Comparison of ENCODE assay signal across 34 cellular contexts in the genomic region with DNA sequence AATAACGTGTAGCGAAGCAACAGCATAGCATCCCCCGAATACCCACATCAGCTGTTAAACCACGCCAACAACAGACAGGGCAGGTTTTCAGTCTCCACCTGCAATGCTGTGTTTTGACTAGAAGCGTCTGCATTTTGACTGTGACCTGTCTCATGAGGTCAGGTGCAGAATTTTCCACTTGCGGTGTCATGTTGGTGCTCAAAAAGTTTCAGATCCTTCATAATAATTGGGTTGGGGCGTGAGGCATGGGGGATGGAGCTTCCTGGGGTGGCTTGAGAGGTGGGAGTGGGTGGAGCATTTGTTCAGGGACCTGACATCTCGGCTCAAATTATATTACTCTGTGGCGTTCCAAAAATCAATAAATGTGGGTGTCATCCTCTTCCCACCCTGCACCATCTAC.
A peak's percentile ranks its signal among the peaks of the same experiment; 100 is the strongest.
DNase-seq lines count a peak whose midpoint lies in the region; ATAC-seq, FAIRE-seq and TF ChIP-seq lines count a peak whose summit lies in the region.
"Had no signal": no experiment of that assay in that cellular context is flagged by ENCODE, and none has a peak within 500 bp of the region (broad histone marks: within the 10 kb centered on the region; RNA-seq: fewer than 3 reads in every experiment).

No MANE protein-coding gene starts in this region.

- peaks cover 6% of the 10 kb centered on the region for H3K27me3 Mint-ChIP-seq in activated CD4-positive, alpha-beta T cell treated with anti-CD3 and anti-CD28 coated beads for 36 hours
- no peaks in the 10 kb centered on the region for H3K27me3 Mint-ChIP-seq in activated CD4-positive, alpha-beta T cell treated with anti-CD3 and anti-CD28 coated beads, Interleukin-2, amount 10 ng/mL, durations not matched to agents 24 days and 14 days
- H3K27me3 Mint-ChIP-seq in astrocyte (ENCODE audit: low read depth, unreplicated experiment), result no peaks in the 10 kb centered on the region
- peaks cover 0 to 10% of the 10 kb centered on the region in 2 donors for H3K27me3 Mint-ChIP-seq in stimulated activated naive B cell treated with anti-CD40 and anti-IgM and Interleukin-4, amounts not matched to agents 10 μg/mL and 1 μg/mL and 100 μg/mL, for 72 hours
- H3K27me3 Mint-ChIP-seq: CD4-positive, CD25-positive, alpha-beta regulatory T cell had no signal

- DNase-seq in activated CD4-positive, alpha-beta T cell treated with anti-CD3 and anti-CD28 coated beads for 36 hours, result peak; percentile 30
- DNase-seq in activated CD4-positive, alpha-beta T cell treated with anti-CD3 and anti-CD28 coated beads, Interleukin-2, amount 10 ng/mL, durations not matched to agents 24 days and 14 days, result no peak
- DNase-seq in astrocyte (ENCODE audit: low read depth), result no peak
- DNase-seq in stimulated activated naive B cell treated with anti-CD40 and anti-IgM and Interleukin-4, amounts not matched to agents 10 μg/mL and 1 μg/mL and 100 μg/mL, for 72 hours, result no peak
- DNase-seq in inferior parietal cortex (ENCODE audit: extremely low spot score), result no peak
- DNase-seq in glomerular visceral epithelial cell (ENCODE audit: extremely low spot score), result no peak
- DNase-seq: activated CD4-positive, CD25-positive, alpha-beta regulatory T cell treated with anti-CD3 and anti-CD28 coated beads, Interleukin-2, amount 50 U/mL, for 72 hours; activated CD8-positive, alpha-beta T cell treated with anti-CD3 and anti-CD28 coated beads, Interleukin-2, amount 10 ng/mL, durations not matched to agents 7 days and 5 days; activated naive CD4-positive, alpha-beta T cell treated with anti-CD3 and anti-CD28 coated beads, Interleukin-2, amount 10 ng/mL, durations not matched to agents 7 days and 5 days; amniotic stem cell; brain microvascular endothelial cell; Calu3; cerebellar nuclear complex; dermis blood vessel endothelial cell; DND-41; foreskin melanocyte; GF-D8; hippocampal formation; KG1; NCI-H1105 treated with DMSO at 0.1 percent for 48 hours; NCI-H2081; PC-9; SK-N-SH; stimulated activated naive CD4-positive, alpha-beta T cell treated with Interleukin-2 at 50 U/mL for 16 hours had no signal

- H2AFZ ChIP-seq in astrocyte (ENCODE audit: low read depth, low read length), result no peak overlapping the region
- H2AFZ ChIP-seq: PC-9 had no signal

- no peak for FAIRE-seq in astrocyte (lab: Jason Lieb, UNC)
- FAIRE-seq: A549, H1, TTC549 had no signal

- no peaks in the 10 kb centered on the region for H3K9me3 Mint-ChIP-seq in activated CD4-positive, alpha-beta T cell treated with anti-CD3 and anti-CD28 coated beads for 36 hours (ENCODE audit: low read depth)
- no peaks in the 10 kb centered on the region for H3K9me3 Mint-ChIP-seq in activated CD4-positive, alpha-beta T cell treated with anti-CD3 and anti-CD28 coated beads, Interleukin-2, amount 10 ng/mL, durations not matched to agents 24 days and 14 days
- no peaks in the 10 kb centered on the region for H3K9me3 Mint-ChIP-seq in astrocyte (ENCODE audit: unreplicated experiment)
- no peaks in the 10 kb centered on the region for H3K9me3 Mint-ChIP-seq in stimulated activated naive B cell treated with anti-CD40 and anti-IgM and Interleukin-4, amounts not matched to agents 10 μg/mL and 1 μg/mL and 100 μg/mL, for 72 hours
- H3K9me3 Mint-ChIP-seq: activated naive CD4-positive, alpha-beta T cell treated with anti-CD3 and anti-CD28 coated beads, Interleukin-2, amount 10 ng/mL, durations not matched to agents 7 days and 5 days; activated T-helper 17 cell treated with anti-CD3 and anti-CD28 coated beads, Interleukin-2, amount 50 U/mL, for 72 hours; CD4-positive, CD25-positive, alpha-beta regulatory T cell; nephron; T-helper 1 cell treated with Interleukin-12 subunit alpha and Interleukin-12 subunit beta and Interleukin-4 antibody, amounts not matched to agents 30 μg/mL and 1 μg/mL, for 36 hours had no signal

- TF ChIP-seq CTCF in astrocyte (IDR thresholded peaks at IDR 0.05; ENCODE audit: insufficient read depth, low read depth, low read length), result no peak

- POLR2A ChIA-PET in activated CD4-positive, alpha-beta T cell treated with anti-CD3 and anti-CD28 coated beads for 36 hours (lab: Charles Lee), result no interaction called here

- H3K4me3 ChIP-seq in astrocyte (ENCODE audit: insufficient read depth, low read depth, low read length), result no peak overlapping the region
- H3K4me3 ChIP-seq: A549, PC-9 had no signal

- no peak for ATAC-seq in activated CD4-positive, alpha-beta T cell treated with anti-CD3 and anti-CD28 coated beads for 36 hours
- ATAC-seq in HG03354 (IDR thresholded peaks at IDR 0.05; ENCODE audit: poor library complexity, severe bottlenecking, unreplicated experiment) (peak; percentile 38), esophagus mucosa (no peak)
- ATAC-seq in stimulated activated naive B cell treated with anti-CD40 and anti-IgM and Interleukin-4, amounts not matched to agents 10 μg/mL and 1 μg/mL and 100 μg/mL, for 72 hours (replicated peaks), result peak; percentile 34 to 38
- ATAC-seq: A549; activated CD8-positive, alpha-beta T cell treated with anti-CD3 and anti-CD28 coated beads, Interleukin-2, amount 10 ng/mL, durations not matched to agents 7 days and 5 days; activated T-helper 17 cell treated with anti-CD3 and anti-CD28 coated beads, Interleukin-2, amount 50 U/mL, for 72 hours; Right ventricle myocardium inferior had no signal

- no peak overlapping the region for H3K4me3 Mint-ChIP-seq in activated CD4-positive, alpha-beta T cell treated with anti-CD3 and anti-CD28 coated beads for 36 hours
- H3K4me3 Mint-ChIP-seq in activated CD4-positive, alpha-beta T cell treated with anti-CD3 and anti-CD28 coated beads, Interleukin-2, amount 10 ng/mL, durations not matched to agents 24 days and 14 days, result no peak overlapping the region
- no peak overlapping the region for H3K4me3 Mint-ChIP-seq in astrocyte (ENCODE audit: unreplicated experiment)
- no peak overlapping the region for H3K4me3 Mint-ChIP-seq in stimulated activated naive B cell treated with anti-CD40 and anti-IgM and Interleukin-4, amounts not matched to agents 10 μg/mL and 1 μg/mL and 100 μg/mL, for 72 hours
- H3K4me3 Mint-ChIP-seq: activated CD8-positive, alpha-beta T cell treated with anti-CD3 and anti-CD28 coated beads, Interleukin-2, amount 10 ng/mL, durations not matched to agents 7 days and 5 days; activated naive CD4-positive, alpha-beta T cell treated with anti-CD3 and anti-CD28 coated beads, Interleukin-2, amount 10 ng/mL, durations not matched to agents 7 days and 5 days; activated T-helper 17 cell treated with anti-CD3 and anti-CD28 coated beads, Interleukin-2, amount 50 U/mL, for 72 hours; CD4-positive, CD25-positive, alpha-beta regulatory T cell; nephron; T-helper 1 cell treated with Interleukin-12 subunit alpha and Interleukin-12 subunit beta and Interleukin-4 antibody, amounts not matched to agents 30 μg/mL and 1 μg/mL, for 36 hours had no signal

- H3K36me3 Mint-ChIP-seq in activated CD4-positive, alpha-beta T cell treated with anti-CD3 and anti-CD28 coated beads for 36 hours (ENCODE audit: low read depth), result no peaks in the 10 kb centered on the region
- peaks cover 3% of the 10 kb centered on the region for H3K36me3 Mint-ChIP-seq in activated CD4-positive, alpha-beta T cell treated with anti-CD3 and anti-CD28 coated beads, Interleukin-2, amount 10 ng/mL, durations not matched to agents 24 days and 14 days (ENCODE audit: low read depth)
- peaks cover 11% of the 10 kb centered on the region for H3K36me3 Mint-ChIP-seq in astrocyte (ENCODE audit: low read depth, unreplicated experiment)
- no peaks in the 10 kb centered on the region for H3K36me3 Mint-ChIP-seq in stimulated activated naive B cell treated with anti-CD40 and anti-IgM and Interleukin-4, amounts not matched to agents 10 μg/mL and 1 μg/mL and 100 μg/mL, for 72 hours
- H3K36me3 Mint-ChIP-seq: activated naive CD4-positive, alpha-beta T cell treated with anti-CD3 and anti-CD28 coated beads, Interleukin-2, amount 10 ng/mL, durations not matched to agents 7 days and 5 days; CD4-positive, CD25-positive, alpha-beta regulatory T cell had no signal

- H3K79me2 ChIP-seq in astrocyte (ENCODE audit: insufficient read depth, low read length), result no peaks in the 10 kb centered on the region

- CTCF ChIA-PET in activated CD4-positive, alpha-beta T cell treated with anti-CD3 and anti-CD28 coated beads for 36 hours (lab: Charles Lee), result no interaction called here

- no peak overlapping the region for H3K27ac ChIP-seq in astrocyte (ENCODE audit: low read depth, low read length)
- H3K27ac ChIP-seq: A549, brain microvascular endothelial cell, PC-9 had no signal

- peaks cover 12% of the 10 kb centered on the region for H3K4me1 ChIP-seq in astrocyte (ENCODE audit: insufficient read depth, low read length)
- H3K4me1 ChIP-seq: A549 had no signal

- no peak overlapping the region for H3K9ac ChIP-seq in astrocyte (ENCODE audit: low read length)
- H3K9ac ChIP-seq: SK-N-SH had no signal

- H4K20me1 ChIP-seq in astrocyte (ENCODE audit: insufficient read depth, low read length), result no peaks in the 10 kb centered on the region

- H3K9me3 ChIP-seq in astrocyte (ENCODE audit: insufficient read depth, low read depth, low read length), result no peaks in the 10 kb centered on the region
- H3K9me3 ChIP-seq: A549, SK-N-SH had no signal

- intact Hi-C loops in activated CD4-positive, alpha-beta T cell treated with anti-CD3 and anti-CD28 coated beads for 36 hours (cut with DNase I, micrococcal nuclease), result no loop called here
- intact Hi-C loops in activated CD4-positive, alpha-beta T cell treated with anti-CD3 and anti-CD28 coated beads, Interleukin-2, amount 10 ng/mL, durations not matched to agents 24 days and 14 days (cut with micrococcal nuclease), result no loop called here

- no peak overlapping the region for H3K4me2 ChIP-seq in astrocyte (ENCODE audit: low read length)
- H3K4me2 ChIP-seq: A549, PC-9, SK-N-SH had no signal

- H3K4me1 Mint-ChIP-seq in activated CD4-positive, alpha-beta T cell treated with anti-CD3 and anti-CD28 coated beads for 36 hours, result peaks cover 30% of the 10 kb centered on the region
- peaks cover 24% of the 10 kb centered on the region for H3K4me1 Mint-ChIP-seq in activated CD4-positive, alpha-beta T cell treated with anti-CD3 and anti-CD28 coated beads, Interleukin-2, amount 10 ng/mL, durations not matched to agents 24 days and 14 days
- peaks cover 46% of the 10 kb centered on the region for H3K4me1 Mint-ChIP-seq in astrocyte (ENCODE audit: low read depth, unreplicated experiment)
- peaks cover 4 to 7% of the 10 kb centered on the region in 2 donors for H3K4me1 Mint-ChIP-seq in stimulated activated naive B cell treated with anti-CD40 and anti-IgM and Interleukin-4, amounts not matched to agents 10 μg/mL and 1 μg/mL and 100 μg/mL, for 72 hours

- no peak overlapping the region for H3K27ac Mint-ChIP-seq in activated CD4-positive, alpha-beta T cell treated with anti-CD3 and anti-CD28 coated beads for 36 hours
- H3K27ac Mint-ChIP-seq in activated CD4-positive, alpha-beta T cell treated with anti-CD3 and anti-CD28 coated beads, Interleukin-2, amount 10 ng/mL, durations not matched to agents 24 days and 14 days, result no peak overlapping the region
- peak overlapping the region; percentile 16 for H3K27ac Mint-ChIP-seq in astrocyte (ENCODE audit: unreplicated experiment)
- no peak overlapping the region for H3K27ac Mint-ChIP-seq in stimulated activated naive B cell treated with anti-CD40 and anti-IgM and Interleukin-4, amounts not matched to agents 10 μg/mL and 1 μg/mL and 100 μg/mL, for 72 hours
- H3K27ac Mint-ChIP-seq: activated CD8-positive, alpha-beta T cell treated with anti-CD3 and anti-CD28 coated beads, Interleukin-2, amount 10 ng/mL, durations not matched to agents 7 days and 5 days; activated naive CD4-positive, alpha-beta T cell treated with anti-CD3 and anti-CD28 coated beads, Interleukin-2, amount 10 ng/mL, durations not matched to agents 7 days and 5 days; activated T-helper 17 cell treated with anti-CD3 and anti-CD28 coated beads, Interleukin-2, amount 50 U/mL, for 72 hours; nephron; T-helper 1 cell treated with Interleukin-12 subunit alpha and Interleukin-12 subunit beta and Interleukin-4 antibody, amounts not matched to agents 30 μg/mL and 1 μg/mL, for 36 hours had no signal

- no peaks in the 10 kb centered on the region for H3K36me3 ChIP-seq in astrocyte (ENCODE audit: insufficient read depth, low read length)
- H3K36me3 ChIP-seq: brain microvascular endothelial cell had no signal

- H3K27me3 ChIP-seq in astrocyte (ENCODE audit: insufficient read depth, low read length), result no peaks in the 10 kb centered on the region
- H3K27me3 ChIP-seq: brain microvascular endothelial cell had no signal

Comparison
In these comparisons a context has a peak if more than half of its experiments do, and no peak if none do; other contexts are left out.
1. ATAC-seq: peak in HG03354 (single experiment) and stimulated activated naive B cell treated with anti-CD40 and anti-IgM and Interleukin-4, amounts not matched to agents 10 μg/mL and 1 μg/mL and 100 μg/mL, for 72 hours (2 of 2); none in activated CD4-positive, alpha-beta T cell treated with anti-CD3 and anti-CD28 coated beads for 36 hours (single experiment) and esophagus mucosa (single experiment).